ENCODE assay signal across 1 cellular context in the genomic region with DNA sequence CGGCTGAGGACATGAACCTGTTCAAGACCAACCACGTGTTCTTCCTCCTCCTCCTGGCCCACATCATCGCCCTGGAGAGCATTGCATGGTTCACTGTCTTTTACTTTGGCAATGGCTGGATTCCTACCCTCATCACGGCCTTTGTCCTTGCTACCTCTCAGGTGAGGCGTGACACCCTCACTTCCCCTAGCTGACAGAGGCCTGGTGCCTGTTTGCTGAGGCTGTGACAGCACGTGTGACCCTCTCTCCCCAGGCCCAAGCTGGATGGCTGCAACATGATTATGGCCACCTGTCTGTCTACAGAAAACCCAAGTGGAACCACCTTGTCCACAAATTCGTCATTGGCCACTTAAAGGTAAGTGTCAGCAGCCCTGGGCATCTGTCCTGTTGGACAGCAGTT.
TF ChIP-seq lines count a peak whose summit lies in the region.

No MANE protein-coding gene starts in this region.

TF ChIP-seq in WTC11, 78 proteins besides CTCF, POLR2A, EP300 and RAD21 (continued from another document):
- TF ChIP-seq, protein P1, sequence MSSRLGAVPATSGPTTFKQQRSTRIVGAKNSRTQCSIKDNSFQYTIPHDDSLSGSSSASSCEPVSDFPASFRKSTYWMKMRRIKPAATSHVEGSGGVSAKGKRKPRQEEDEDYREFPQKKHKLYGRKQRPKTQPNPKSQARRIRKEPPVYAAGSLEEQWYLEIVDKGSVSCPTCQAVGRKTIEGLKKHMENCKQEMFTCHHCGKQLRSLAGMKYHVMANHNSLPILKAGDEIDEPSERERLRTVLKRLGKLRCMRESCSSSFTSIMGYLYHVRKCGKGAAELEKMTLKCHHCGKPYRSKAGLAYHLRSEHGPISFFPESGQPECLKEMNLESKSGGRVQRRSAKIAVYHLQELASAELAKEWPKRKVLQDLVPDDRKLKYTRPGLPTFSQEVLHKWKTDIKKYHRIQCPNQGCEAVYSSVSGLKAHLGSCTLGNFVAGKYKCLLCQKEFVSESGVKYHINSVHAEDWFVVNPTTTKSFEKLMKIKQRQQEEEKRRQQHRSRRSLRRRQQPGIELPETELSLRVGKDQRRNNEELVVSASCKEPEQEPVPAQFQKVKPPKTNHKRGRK (CRISPR knock-in tag; IDR thresholded peaks at IDR 0.05; ENCODE audit: borderline replicate concordance), result no peak
- TF ChIP-seq ZNF232 (CRISPR knock-in tag; IDR thresholded peaks at IDR 0.05), result no peak
